ENCODE assay signal across 1 cellular context in genomic region chr14:54773171-54774006, GRCh38.
TF ChIP-seq lines count a peak whose summit lies in the region.

No MANE protein-coding gene starts in this region.

TF ChIP-seq in HCT116, 20 proteins besides CTCF, POLR2A, EP300 and RAD21 (continued from another document):
- TF ChIP-seq ZBTB33 (IDR thresholded peaks at IDR 0.05; ENCODE audit: extremely low read depth, insufficient replicate concordance, low read length) (no peak), ZNF274 (IDR thresholded peaks at IDR 0.05; ENCODE audit: low read depth, low read length) (no peak), TCF7L2 (IDR thresholded peaks at IDR 0.05; ENCODE audit: borderline replicate concordance, extremely low read depth, insufficient read depth, insufficient read length) (peak; percentile 67), EGR1 (IDR thresholded peaks at IDR 0.05; ENCODE audit: low read depth) (no peak), JUND (IDR thresholded peaks at IDR 0.05) (peak; percentile 95), SRF (IDR thresholded peaks at IDR 0.05; ENCODE audit: low read depth) (peak; percentile 54)
TF ChIP-seq in HCT116: peak in this region for 11.
